Comparison of ENCODE assay signal across 30 cellular contexts in the genomic region with DNA sequence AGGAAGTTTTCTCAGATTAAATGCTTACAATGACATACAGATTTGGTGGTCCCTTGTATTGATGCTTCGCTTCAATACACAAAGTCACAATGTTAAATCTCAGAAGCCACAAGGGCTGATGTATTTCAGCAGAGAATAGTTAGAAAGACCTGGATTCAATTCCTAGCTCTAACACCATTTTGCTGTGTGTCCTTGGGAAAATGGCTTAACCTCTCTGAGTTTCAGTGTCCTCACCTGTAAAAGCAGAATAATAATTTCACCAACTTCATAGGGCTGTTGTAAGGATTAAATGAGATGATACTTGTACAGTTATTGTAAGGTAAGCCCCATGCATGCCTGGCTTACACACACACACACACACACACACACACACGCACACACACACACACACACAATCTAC. TPM values are rescaled to one million over a fixed set of nuclear protein-coding genes. Genes with fewer than 3 reads are reported as not detected.
"Had no signal": no experiment of that assay in that cellular context is flagged by ENCODE, and none has a peak within 500 bp of the region (broad histone marks: within the 10 kb centered on the region; RNA-seq: fewer than 3 reads in every experiment).

No MANE protein-coding gene starts in this region.

- H3K4me2 ChIP-seq: smooth muscle cell had no signal

- FAIRE-seq: urothelium cell line had no signal

- H3K4me1 ChIP-seq: parathyroid adenoma, psoas muscle, thyroid gland, tibial nerve, upper lobe of left lung, vagina had no signal

- DNase-seq: naive B cell; naive thymus-derived CD8-positive, alpha-beta T cell; nephron progenitor cell; occipital lobe; ovary; psoas muscle; right cardiac atrium; spleen; stimulated activated CD4-positive, alpha-beta T cell treated with anti-CD3 and anti-CD28 coated beads, Interleukin-12 subunit alpha, Interleukin-12 subunit beta, amount 100 ng/mL, for 4 hours; stimulated activated CD4-positive, alpha-beta T cell treated with anti-CD3 and anti-CD28 coated beads, Interleukin-1b, Interleukin-23, amount 100 ng/mL, for 48 hours; stimulated activated CD4-positive, alpha-beta T cell treated with anti-CD3 and anti-CD28 coated beads, Interleukin-4, amount 100 ng/mL, for 1 hour; stimulated activated CD4-positive, alpha-beta T cell treated with anti-CD3 and anti-CD28 coated beads, Interleukin-4, amount 100 ng/mL, for 4 hours; stimulated activated CD8-positive, alpha-beta memory T cell treated with anti-CD3 and anti-CD28 coated beads, Interleukin-4, amount 100 ng/mL, for 48 hours; stimulated activated naive CD4-positive, alpha-beta T cell; stimulated activated naive CD8-positive, alpha-beta T cell treated with anti-CD3 and anti-CD28 coated beads, Interleukin-15, amount 100 ng/mL, for 72 hours; stimulated activated naive CD8-positive, alpha-beta T cell treated with anti-CD3 and anti-CD28 coated beads, Interleukin-15, Interleukin-2, amounts not matched to agents 100 U/mL and 50 U/mL, for 24 hours; thyroid gland; trophoblast cell had no signal

- H3K4me3 ChIP-seq: ovary, psoas muscle, skin epidermis, smooth muscle cell, spleen, thoracic aorta, thyroid gland, tibial nerve, upper lobe of left lung, vagina had no signal

- H3K9me3 ChIP-seq: psoas muscle, thyroid gland, vagina had no signal

- H3K36me3 ChIP-seq: ovary, thyroid gland had no signal

- H3K79me2 ChIP-seq: parathyroid adenoma had no signal

- H3K27ac ChIP-seq: ovary, parathyroid adenoma, psoas muscle, skin epidermis, spleen, thoracic aorta, thyroid gland, tibial nerve, upper lobe of left lung, vagina had no signal

- H2AFZ ChIP-seq: parathyroid adenoma had no signal

- ATAC-seq: naive thymus-derived CD8-positive, alpha-beta T cell; natural killer cell treated with Interleukin-12 subunit alpha and Interleukin-12 subunit beta and Interleukin-15 and Interleukin-18, amount 100 ng/mL, for 72 hours; psoas muscle; right cardiac atrium; sciatic nerve; stimulated activated memory B cell treated with anti-CD40 and anti-IgM and Interleukin-4, amounts not matched to agents 10 μg/mL and 1 μg/mL and 100 μg/mL, for 72 hours; stimulated activated naive CD8-positive, alpha-beta T cell treated with anti-CD3 and anti-CD28 coated beads, Interleukin-15, amount 100 ng/mL, for 72 hours; stimulated activated naive CD8-positive, alpha-beta T cell treated with anti-CD3 and anti-CD28 coated beads, Interleukin-15, Interleukin-2, amounts not matched to agents 100 U/mL and 50 U/mL, for 24 hours had no signal

- H3K27me3 ChIP-seq: ovary, spleen, thyroid gland, tibial nerve, upper lobe of left lung, vagina had no signal

- H3K9ac ChIP-seq: parathyroid adenoma had no signal

RNA-seq across cellular contexts. Expression of gene P2RX7, which starts 30.3 kb away (rescaled TPM):
- total RNA-seq: progenitor cell of endocrine pancreas had no signal
